In genomic region chr6:28141500-28142329, GRCh38 we compare ENCODE assay signal across 1 cellular context.
TF ChIP-seq lines count a peak whose summit lies in the region.

Gene ZKSCAN8 (plus strand): TSS chr6:28141883. CDS start chr6:28148408, 6,525 bp downstream.

TF ChIP-seq in GM12878, 131 proteins besides CTCF, POLR2A, EP300 and RAD21 (continued from another document and continues in another):
- TF ChIP-seq BCLAF1 (IDR thresholded peaks at IDR 0.05) (no peak), SIN3A (IDR thresholded peaks at IDR 0.05; ENCODE audit: low read depth, low read length) (no peak; the same call in 1 of the 2 replicates), E4F1 (IDR thresholded peaks at IDR 0.05; ENCODE audit: borderline replicate concordance, partially characterized antibody) (peak; percentile 36), HDAC2 (IDR thresholded peaks at IDR 0.05) (no peak), USF1 (IDR thresholded peaks at IDR 0.05; ENCODE audit: borderline replicate concordance, extremely low read length, insufficient read depth, low read depth, low read length) (no peak), TCF7 (IDR thresholded peaks at IDR 0.05; ENCODE audit: borderline replicate concordance) (no peak), MTA2 (IDR thresholded peaks at IDR 0.05; ENCODE audit: low read depth) (0 out of 2 replicates have a peak, but pooled peaks have one; percentile 27), LARP7 (IDR thresholded peaks at IDR 0.05) (peak; percentile 93), STAT1 (conservative IDR thresholded peaks at IDR 0.05) (no peak), NKRF (conservative IDR thresholded peaks at IDR 0.05) (peak; percentile 89), PBX3 (IDR thresholded peaks at IDR 0.05; ENCODE audit: insufficient replicate concordance, low read depth, low read length) (no peak), E2F4 (IDR thresholded peaks at IDR 0.05; ENCODE audit: low read depth, low read length) (no peak), CHD1 (IDR thresholded peaks at IDR 0.05; ENCODE audit: low read depth, low read length) (no peak), TCF3 (IDR thresholded peaks at IDR 0.05; ENCODE audit: borderline replicate concordance, insufficient read depth, low read depth, low read length) (no peak), HSF1 (IDR thresholded peaks at IDR 0.05; ENCODE audit: low read depth, low read length) (no peak), MXI1 (IDR thresholded peaks at IDR 0.05; ENCODE audit: low read depth, low read length) (peak; percentile 78), POLR2AphosphoS2 (IDR thresholded peaks at IDR 0.05; ENCODE audit: low read depth, low read length) (peak; percentile 71; the same call in 1 of the 2 replicates), PRDM15 (CRISPR knock-in tag; IDR thresholded peaks at IDR 0.05) (no peak), MTA3 (IDR thresholded peaks at IDR 0.05; ENCODE audit: borderline replicate concordance, low read length) (no peak), CBX3 (IDR thresholded peaks at IDR 0.05; ENCODE audit: borderline replicate concordance, low read depth) (no peak), FOS (IDR thresholded peaks at IDR 0.05; ENCODE audit: borderline replicate concordance, extremely low read depth, insufficient read length) (no peak), NBN (IDR thresholded peaks at IDR 0.05) (no peak; the same call in none of the 2 replicates), SKIL (IDR thresholded peaks at IDR 0.05; ENCODE audit: low read depth, poor library complexity, severe bottlenecking) (no peak), FOXM1 (IDR thresholded peaks at IDR 0.05; ENCODE audit: low read depth, low read length) (0 out of 2 replicates have a peak, but pooled peaks have one; percentile 44), RB1 (IDR thresholded peaks at IDR 0.05; ENCODE audit: borderline replicate concordance) (peak; percentile 19; the same call in 1 of the 2 replicates), MYB (IDR thresholded peaks at IDR 0.05; ENCODE audit: borderline replicate concordance, low read depth, low read length) (no peak), IKZF1 (conservative IDR thresholded peaks at IDR 0.05) (peak; percentile 85), REST (IDR thresholded peaks at IDR 0.05; ENCODE audit: low read depth, low read length) (no peak), SUZ12 (IDR thresholded peaks at IDR 0.05; ENCODE audit: unreplicated experiment) (no peak), CBFB (IDR thresholded peaks at IDR 0.05; ENCODE audit: low read depth) (peak; percentile 43; the same call in 1 of the 2 replicates), CEBPB (IDR thresholded peaks at IDR 0.05; ENCODE audit: borderline replicate concordance in 1 of 2, low read depth in 2 of 2, low read length in 2 of 2) (no peak), SMARCA5 (IDR thresholded peaks at IDR 0.05) (peak; percentile 85), CREM (IDR thresholded peaks at IDR 0.05; ENCODE audit: low read depth) (peak; percentile 71), STAT3 (IDR thresholded peaks at IDR 0.05; ENCODE audit: low read depth, low read length) (no peak), EGR1 (IDR thresholded peaks at IDR 0.05; ENCODE audit: borderline replicate concordance in 1 of 2, low read depth in 2 of 2, low read length in 2 of 2) (peak in 1 of 2 experiments; percentile 71; a peak in 2 of 3 replicates)
